ENCODE assay signal across 23 cellular contexts in genomic region chr12:29374913-29375312, GRCh38.
"Had no signal": no experiment of that assay in that cellular context is flagged by ENCODE, and none has a peak within 500 bp of the region (broad histone marks: within the 10 kb centered on the region; RNA-seq: fewer than 3 reads in every experiment).

No MANE protein-coding gene starts in this region.

- ATAC-seq: activated CD8-positive, alpha-beta T cell treated with anti-CD3 and anti-CD28 coated beads for 36 hours; Panc1 had no signal

- DNase-seq: activated CD4-positive, alpha-beta T cell treated with anti-CD3 and anti-CD28 coated beads for 4 hours; activated CD8-positive, alpha-beta memory T cell treated with anti-CD3 and anti-CD28 coated beads, Interleukin-2, amount 50 U/mL, for 48 hours; activated CD8-positive, alpha-beta T cell treated with anti-CD3 and anti-CD28 coated beads for 36 hours; activated naive CD4-positive, alpha-beta T cell treated with anti-CD3 and anti-CD28 coated beads, Interleukin-2, amount 50 U/mL, for 16 hours; activated naive CD8-positive, alpha-beta T cell treated with anti-CD3 and anti-CD28 coated beads, Interleukin-2, amount 10 ng/mL, durations not matched to agents 7 days and 5 days; activated T-cell treated with anti-CD3 and anti-CD28 coated beads, Interleukin-2, amount 50 U/mL, for 1 hour; adrenal gland; aorta; caudate nucleus; MM.1S; NCI-H2029; NCI-H2107; NCI-H2171 treated with DMSO at 0.1 percent for 48 hours; NCI-H226; NCI-H526; NCI-H82; OCI-M1; Right ventricle myocardium superior; SJCRH30; SK-N-SH; T-helper 1 cell; WERI-Rb-1 had no signal
